Comparison of ENCODE assay signal across 4 cellular contexts in the genomic region with DNA sequence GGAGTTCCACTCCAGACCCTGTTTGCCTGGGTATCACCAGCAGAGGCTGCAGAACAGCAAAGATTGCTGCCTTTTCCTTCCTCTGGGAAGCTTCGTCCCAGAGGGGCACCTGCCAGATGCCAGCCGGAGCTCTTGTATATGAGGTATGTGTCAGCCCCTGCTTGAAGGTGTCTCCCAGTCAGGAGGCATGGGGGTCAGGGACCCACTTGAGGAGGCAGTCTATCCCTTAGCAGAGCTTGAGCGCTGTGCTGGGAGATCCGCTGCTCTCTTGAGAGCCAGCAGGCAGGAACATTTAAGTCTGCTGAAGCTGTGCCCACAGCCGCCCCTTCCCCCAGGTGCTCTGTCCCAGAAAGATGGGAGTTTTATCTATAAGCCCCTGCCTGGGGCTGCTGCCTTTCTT. TPM values are rescaled to one million over a fixed set of nuclear protein-coding genes. Genes with fewer than 3 reads are reported as not detected.
"Had no signal": no experiment of that assay in that cellular context is flagged by ENCODE, and none has a peak within 500 bp of the region (broad histone marks: within the 10 kb centered on the region; RNA-seq: fewer than 3 reads in every experiment).

No MANE protein-coding gene starts in this region.

RNA-seq across cellular contexts. Expression of a gene that starts 4.2 kb away (rescaled TPM):
- total RNA-seq: LHCN-M2, M059J, MCF 10A, NCI-H460 had no signal

RNA-seq across cellular contexts. Expression of a gene that starts 22.5 kb away (rescaled TPM):
- total RNA-seq: LHCN-M2, M059J, MCF 10A, NCI-H460 had no signal

RNA-seq across cellular contexts. Expression of a gene that starts 32.1 kb away (rescaled TPM):
- total RNA-seq: LHCN-M2, M059J, MCF 10A, NCI-H460 had no signal

RNA-seq across cellular contexts. Expression of a gene that starts 34.8 kb away (rescaled TPM):
- total RNA-seq: LHCN-M2 had no signal
